ENCODE assay signal across 1 cellular context in the genomic region with DNA sequence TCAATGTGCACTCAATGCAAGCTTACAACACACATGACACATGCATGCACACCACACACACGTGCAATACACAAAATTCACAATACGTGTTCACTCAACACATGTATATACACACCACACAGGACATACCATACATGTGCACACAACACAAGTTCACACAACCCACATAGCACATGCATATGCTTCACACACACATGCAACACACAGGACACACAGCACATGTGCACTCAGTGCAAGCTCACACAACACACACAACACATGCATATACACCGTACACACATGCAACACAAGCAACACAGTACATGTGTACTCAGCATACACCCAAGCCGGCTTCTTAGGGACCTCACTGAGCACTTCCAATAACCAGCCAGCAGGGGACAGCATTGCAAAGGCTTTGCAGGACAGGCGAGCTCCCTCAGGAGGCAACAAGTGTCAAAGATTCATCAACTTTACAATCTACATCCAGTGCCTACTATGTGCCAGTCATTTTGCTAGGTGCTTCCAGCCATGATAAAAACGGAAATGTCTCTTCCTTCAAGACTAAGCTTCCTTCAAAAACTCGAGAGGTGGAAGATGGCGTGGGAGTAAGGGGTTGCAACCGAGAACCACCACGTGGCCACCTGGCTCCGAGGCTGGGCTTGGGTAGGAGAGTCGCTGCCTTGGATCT.
TF ChIP-seq lines count a peak whose summit lies in the region.

No MANE protein-coding gene starts in this region.

TF ChIP-seq in GM12878, 131 proteins besides CTCF, POLR2A, EP300 and RAD21 (continued from another document):
- TF ChIP-seq RAD51 (IDR thresholded peaks at IDR 0.05): no peak
- TF ChIP-seq, protein P1, sequence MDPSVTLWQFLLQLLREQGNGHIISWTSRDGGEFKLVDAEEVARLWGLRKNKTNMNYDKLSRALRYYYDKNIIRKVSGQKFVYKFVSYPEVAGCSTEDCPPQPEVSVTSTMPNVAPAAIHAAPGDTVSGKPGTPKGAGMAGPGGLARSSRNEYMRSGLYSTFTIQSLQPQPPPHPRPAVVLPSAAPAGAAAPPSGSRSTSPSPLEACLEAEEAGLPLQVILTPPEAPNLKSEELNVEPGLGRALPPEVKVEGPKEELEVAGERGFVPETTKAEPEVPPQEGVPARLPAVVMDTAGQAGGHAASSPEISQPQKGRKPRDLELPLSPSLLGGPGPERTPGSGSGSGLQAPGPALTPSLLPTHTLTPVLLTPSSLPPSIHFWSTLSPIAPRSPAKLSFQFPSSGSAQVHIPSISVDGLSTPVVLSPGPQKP (IDR thresholded peaks at IDR 0.05; ENCODE audit: low read depth, low read length): no peak
- TF ChIP-seq CHD4 (IDR thresholded peaks at IDR 0.05): no peak
- TF ChIP-seq ESRRA (IDR thresholded peaks at IDR 0.05; ENCODE audit: low read length): no peak
- no peak for TF ChIP-seq BRCA1 (IDR thresholded peaks at IDR 0.05; ENCODE audit: low read depth, low read length)
- TF ChIP-seq SIX5 (IDR thresholded peaks at IDR 0.05; ENCODE audit: low read depth, low read length, severe bottlenecking): no peak
- no peak for TF ChIP-seq FOXK2 (IDR thresholded peaks at IDR 0.05)
- TF ChIP-seq HDGF (IDR thresholded peaks at IDR 0.05): 0 out of 2 replicates have a peak, but pooled peaks have one; percentile 62
- TF ChIP-seq SMC3 (IDR thresholded peaks at IDR 0.05; ENCODE audit: borderline replicate concordance, low read length): peak; percentile 93
- TF ChIP-seq HDAC6 (IDR thresholded peaks at IDR 0.05; ENCODE audit: unreplicated experiment): no peak
- peak; percentile 34; the same call in 1 of the 2 replicates for TF ChIP-seq NBN (IDR thresholded peaks at IDR 0.05)
- TF ChIP-seq NR2C2 (IDR thresholded peaks at IDR 0.05; ENCODE audit: borderline replicate concordance, control insufficient read depth, insufficient read length, low read depth): peak; percentile 49
- no peak for TF ChIP-seq POLR2AphosphoS2 (IDR thresholded peaks at IDR 0.05; ENCODE audit: low read depth, low read length)
- TF ChIP-seq, protein P2, sequence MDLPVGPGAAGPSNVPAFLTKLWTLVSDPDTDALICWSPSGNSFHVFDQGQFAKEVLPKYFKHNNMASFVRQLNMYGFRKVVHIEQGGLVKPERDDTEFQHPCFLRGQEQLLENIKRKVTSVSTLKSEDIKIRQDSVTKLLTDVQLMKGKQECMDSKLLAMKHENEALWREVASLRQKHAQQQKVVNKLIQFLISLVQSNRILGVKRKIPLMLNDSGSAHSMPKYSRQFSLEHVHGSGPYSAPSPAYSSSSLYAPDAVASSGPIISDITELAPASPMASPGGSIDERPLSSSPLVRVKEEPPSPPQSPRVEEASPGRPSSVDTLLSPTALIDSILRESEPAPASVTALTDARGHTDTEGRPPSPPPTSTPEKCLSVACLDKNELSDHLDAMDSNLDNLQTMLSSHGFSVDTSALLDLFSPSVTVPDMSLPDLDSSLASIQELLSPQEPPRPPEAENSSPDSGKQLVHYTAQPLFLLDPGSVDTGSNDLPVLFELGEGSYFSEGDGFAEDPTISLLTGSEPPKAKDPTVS (IDR thresholded peaks at IDR 0.05; ENCODE audit: low read depth, low read length): no peak
- TF ChIP-seq YY1 (IDR thresholded peaks at IDR 0.05; ENCODE audit: low read depth, low read length): peak; percentile 67; the same call in 1 of the 2 replicates
- no peak for TF ChIP-seq ATF7 (IDR thresholded peaks at IDR 0.05; ENCODE audit: low read depth)
- TF ChIP-seq, protein P3, sequence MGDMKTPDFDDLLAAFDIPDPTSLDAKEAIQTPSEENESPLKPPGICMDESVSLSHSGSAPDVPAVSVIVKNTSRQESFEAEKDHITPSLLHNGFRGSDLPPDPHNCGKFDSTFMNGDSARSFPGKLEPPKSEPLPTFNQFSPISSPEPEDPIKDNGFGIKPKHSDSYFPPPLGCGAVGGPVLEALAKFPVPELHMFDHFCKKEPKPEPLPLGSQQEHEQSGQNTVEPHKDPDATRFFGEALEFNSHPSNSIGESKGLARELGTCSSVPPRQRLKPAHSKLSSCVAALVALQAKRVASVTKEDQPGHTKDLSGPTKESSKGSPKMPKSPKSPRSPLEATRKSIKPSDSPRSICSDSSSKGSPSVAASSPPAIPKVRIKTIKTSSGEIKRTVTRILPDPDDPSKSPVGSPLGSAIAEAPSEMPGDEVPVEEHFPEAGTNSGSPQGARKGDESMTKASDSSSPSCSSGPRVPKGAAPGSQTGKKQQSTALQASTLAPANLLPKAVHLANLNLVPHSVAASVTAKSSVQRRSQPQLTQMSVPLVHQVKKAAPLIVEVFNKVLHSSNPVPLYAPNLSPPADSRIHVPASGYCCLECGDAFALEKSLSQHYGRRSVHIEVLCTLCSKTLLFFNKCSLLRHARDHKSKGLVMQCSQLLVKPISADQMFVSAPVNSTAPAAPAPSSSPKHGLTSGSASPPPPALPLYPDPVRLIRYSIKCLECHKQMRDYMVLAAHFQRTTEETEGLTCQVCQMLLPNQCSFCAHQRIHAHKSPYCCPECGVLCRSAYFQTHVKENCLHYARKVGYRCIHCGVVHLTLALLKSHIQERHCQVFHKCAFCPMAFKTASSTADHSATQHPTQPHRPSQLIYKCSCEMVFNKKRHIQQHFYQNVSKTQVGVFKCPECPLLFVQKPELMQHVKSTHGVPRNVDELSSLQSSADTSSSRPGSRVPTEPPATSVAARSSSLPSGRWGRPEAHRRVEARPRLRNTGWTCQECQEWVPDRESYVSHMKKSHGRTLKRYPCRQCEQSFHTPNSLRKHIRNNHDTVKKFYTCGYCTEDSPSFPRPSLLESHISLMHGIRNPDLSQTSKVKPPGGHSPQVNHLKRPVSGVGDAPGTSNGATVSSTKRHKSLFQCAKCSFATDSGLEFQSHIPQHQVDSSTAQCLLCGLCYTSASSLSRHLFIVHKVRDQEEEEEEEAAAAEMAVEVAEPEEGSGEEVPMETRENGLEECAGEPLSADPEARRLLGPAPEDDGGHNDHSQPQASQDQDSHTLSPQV (IDR thresholded peaks at IDR 0.05): no peak
- no peak for TF ChIP-seq JUNB (IDR thresholded peaks at IDR 0.05)
- TF ChIP-seq NFXL1 (IDR thresholded peaks at IDR 0.05; ENCODE audit: borderline replicate concordance): no peak
- peak; percentile 74; the same call in 1 of the 2 replicates for TF ChIP-seq SMARCA5 (IDR thresholded peaks at IDR 0.05)
- no peak for TF ChIP-seq SREBF2 (IDR thresholded peaks at IDR 0.05; ENCODE audit: low read length)
- TF ChIP-seq CBFB (IDR thresholded peaks at IDR 0.05; ENCODE audit: low read depth): no peak
- no peak for TF ChIP-seq MEF2A (IDR thresholded peaks at IDR 0.05; ENCODE audit: insufficient read depth, low read depth, low read length)
- no peak for TF ChIP-seq EGR1 (IDR thresholded peaks at IDR 0.05; ENCODE audit: borderline replicate concordance in 1 of 2, low read depth in 2 of 2, low read length in 2 of 2)
- no peak for TF ChIP-seq HCFC1 (IDR thresholded peaks at IDR 0.05; ENCODE audit: low read length)
